Comparison of ENCODE assay signal across 6 cellular contexts in genomic region chr2:27407798-27408491, GRCh38. TPM values are rescaled to one million over a fixed set of nuclear protein-coding genes. Genes with fewer than 3 reads are reported as not detected.
DNase-seq lines count a peak whose midpoint lies in the region; ATAC-seq and TF ChIP-seq lines count a peak whose summit lies in the region.

No MANE protein-coding gene starts in this region.

- H3K4me3 ChIP-seq in brain microvascular endothelial cell (ENCODE audit: low read depth, low read length) = peak overlapping the region; percentile 87

- in situ Hi-C loops in brain microvascular endothelial cell (cut with HindIII; ENCODE audit: low pct_ligation_motif_present, low sequenced_read_pairs) = no loop called here

- H3K27me3 Mint-ChIP-seq in naive thymus-derived CD8-positive, alpha-beta T cell = peaks cover 0 to 3% (median 1%) of the 10 kb centered on the region in 5 donors

- H3K27me3 ChIP-seq in brain microvascular endothelial cell (replicated peaks) = no peaks in the 10 kb centered on the region

- DNase-seq in ELR (ENCODE audit: low read depth) (peak; percentile 79), NCI-H1930 (lab: John Stamatoyannopoulos, UW) (peak; percentile 44 to 55), brain microvascular endothelial cell (no peak)
- no peak for DNase-seq in naive thymus-derived CD8-positive, alpha-beta T cell

- peaks cover 0 to 29% (median 0%) of the 10 kb centered on the region in 3 donors for H3K36me3 Mint-ChIP-seq in naive thymus-derived CD8-positive, alpha-beta T cell

- no peaks in the 10 kb centered on the region for H3K9me3 Mint-ChIP-seq in naive thymus-derived CD8-positive, alpha-beta T cell

- peak overlapping the region; percentile 73 to 95 (median 88) for H3K4me3 Mint-ChIP-seq in naive thymus-derived CD8-positive, alpha-beta T cell

- no peak overlapping the region for H3K27ac ChIP-seq in brain microvascular endothelial cell

- peaks cover 19 to 54% (median 39%) of the 10 kb centered on the region in 4 donors for H3K4me1 Mint-ChIP-seq in naive thymus-derived CD8-positive, alpha-beta T cell

- peaks cover 5% of the 10 kb centered on the region for H3K36me3 ChIP-seq in brain microvascular endothelial cell (replicated peaks)

- peak; percentile 70 for TF ChIP-seq CTCF in brain microvascular endothelial cell (IDR thresholded peaks at IDR 0.05; ENCODE audit: low read depth, low read length, missing control alignments)

- ATAC-seq in naive thymus-derived CD8-positive, alpha-beta T cell = no peak
- ATAC-seq in GM21360 (IDR thresholded peaks at IDR 0.05; ENCODE audit: unreplicated experiment) (no peak), HG03135 (IDR thresholded peaks at IDR 0.05; ENCODE audit: unreplicated experiment) (no peak)

- H3K27ac Mint-ChIP-seq in naive thymus-derived CD8-positive, alpha-beta T cell = peak overlapping the region in 9 of 10 donors; percentile 37 to 94 (median 85)

- POLR2A ChIA-PET in naive thymus-derived CD8-positive, alpha-beta T cell (lab: Charles Lee) = interaction anchor here (0.7 to 2.8 kb wide), 3 partner anchors 27 to 1163 kb away, joined by 3 to 27 read pairs (median 4); partner anchors contain the start of genes HADHA, HADHB, SLC4A1AP and SUPT7L

RNA-seq across cellular contexts. Expression of gene PPM1G, which starts 1.4 kb away (rescaled TPM):
- total RNA-seq in naive thymus-derived CD8-positive, alpha-beta T cell = 10 to 100 TPM; 46.3 to 48.4 TPM
- 10 to 100 TPM; 57.1 to 85.2 (median 66.1) TPM for polyA plus RNA-seq in naive thymus-derived CD8-positive, alpha-beta T cell

RNA-seq across cellular contexts. Expression of gene NRBP1, which starts 20.5 kb away (rescaled TPM):
- 100 to 1,000 TPM; 118 TPM for total RNA-seq in naive thymus-derived CD8-positive, alpha-beta T cell
- polyA plus RNA-seq in naive thymus-derived CD8-positive, alpha-beta T cell = 100 to 1,000 TPM in 1 of 3 donors, 10 to 100 TPM in 2; 73.4 to 107 (median 78.8) TPM

RNA-seq across cellular contexts. Expression of gene ZNF513, which starts 27.4 kb away (rescaled TPM):
- total RNA-seq in naive thymus-derived CD8-positive, alpha-beta T cell = 10 to 100 TPM; 18.6 to 18.8 TPM
- 1 to 10 TPM; 2.0 to 6.0 (median 2.5) TPM for polyA plus RNA-seq in naive thymus-derived CD8-positive, alpha-beta T cell

RNA-seq across cellular contexts. Expression of gene KRTCAP3, which starts 34.2 kb away (rescaled TPM):
- 10 to 100 TPM; 20.9 to 23.7 TPM for total RNA-seq in naive thymus-derived CD8-positive, alpha-beta T cell
- 1 to 10 TPM; 3.1 to 3.9 (median 3.6) TPM for polyA plus RNA-seq in naive thymus-derived CD8-positive, alpha-beta T cell

RNA-seq across cellular contexts. Expression of gene SNX17, which starts 37.5 kb away (rescaled TPM):
- total RNA-seq in naive thymus-derived CD8-positive, alpha-beta T cell = 100 to 1,000 TPM; 121 to 122 TPM
- 100 to 1,000 TPM; 200 to 217 (median 215) TPM for polyA plus RNA-seq in naive thymus-derived CD8-positive, alpha-beta T cell

Comparison
In these comparisons a context has a peak if more than half of its experiments do, and no peak if none do; other contexts are left out.
1. DNase-seq: peak in ELR (single experiment) and NCI-H1930 (2 of 2); none in brain microvascular endothelial cell (single experiment) and naive thymus-derived CD8-positive, alpha-beta T cell (0 of 10).